Comparison of ENCODE assay signal across 26 cellular contexts in the genomic region with DNA sequence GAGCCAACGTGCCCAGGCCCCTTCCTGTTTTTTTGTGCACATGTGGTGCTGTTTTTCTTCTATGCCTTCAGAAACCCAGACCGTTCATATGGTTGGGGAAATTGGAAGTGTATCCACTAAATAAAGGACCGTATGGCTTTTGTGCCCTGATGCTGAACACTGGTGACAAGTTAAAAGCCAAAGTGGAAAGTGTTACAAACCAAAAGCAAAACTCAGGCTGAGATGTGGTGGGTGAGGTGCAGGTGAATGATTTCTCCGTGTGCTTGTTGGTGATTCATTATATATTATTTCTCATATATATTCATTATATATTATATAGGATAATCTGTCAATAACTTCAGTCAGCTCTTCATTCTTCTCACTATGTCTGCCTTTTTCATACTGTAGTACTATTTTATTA.
"Had no signal": no experiment of that assay in that cellular context is flagged by ENCODE, and none has a peak within 500 bp of the region (broad histone marks: within the 10 kb centered on the region; RNA-seq: fewer than 3 reads in every experiment).

No MANE protein-coding gene starts in this region.

- H3K27ac Mint-ChIP-seq: natural killer cell; nephron progenitor cell; neural progenitor cell; progenitor cell of endocrine pancreas; stimulated activated memory B cell treated with anti-CD40 and anti-IgM and Interleukin-4, amounts not matched to agents 10 μg/mL and 1 μg/mL and 100 μg/mL, for 72 hours had no signal

- H3K9me3 ChIP-seq: left ventricle myocardium inferior, mucosa of descending colon, neutrophil, ovary, right atrium auricular region, right lobe of liver, stomach, testis, thyroid gland, transverse colon, upper lobe of left lung, vagina had no signal

- DNase-seq: islet precursor cell; left ventricle myocardium inferior; midbrain; mucosa of descending colon; natural killer cell; nephron progenitor cell; ovary; right lobe of liver; stimulated activated CD4-positive, alpha-beta T cell treated with anti-CD3 and anti-CD28 coated beads, Interleukin-1b, Interleukin-23, amount 100 ng/mL, for 48 hours; stimulated activated CD4-positive, alpha-beta T cell treated with anti-CD3 and anti-CD28 coated beads, Interleukin-2, amount 100 ng/mL, for 48 hours; stimulated activated CD4-positive, alpha-beta T cell treated with anti-CD3 and anti-CD28 coated beads, Interleukin-4, amount 100 ng/mL, for 4 hours; stimulated activated CD8-positive, alpha-beta memory T cell treated with anti-CD3 and anti-CD28 coated beads, Interleukin-4, amount 100 ng/mL, for 48 hours; stimulated activated naive CD8-positive, alpha-beta T cell treated with anti-CD3 and anti-CD28 coated beads, Interleukin-15, Interleukin-2, amounts not matched to agents 100 U/mL and 50 U/mL, for 24 hours; stomach; testis; thyroid gland; transverse colon; upper lobe of left lung had no signal

- ATAC-seq: mucosa of descending colon; natural killer cell; right lobe of liver; stimulated activated memory B cell treated with anti-CD40 and anti-IgM and Interleukin-4, amounts not matched to agents 10 μg/mL and 1 μg/mL and 100 μg/mL, for 72 hours; stimulated activated naive CD8-positive, alpha-beta T cell treated with anti-CD3 and anti-CD28 coated beads, Interleukin-15, Interleukin-2, amounts not matched to agents 100 U/mL and 50 U/mL, for 24 hours had no signal

- H3K27ac ChIP-seq: left ventricle myocardium inferior, neural progenitor cell, neutrophil, ovary, right atrium auricular region, right lobe of liver, stomach, testis, thyroid gland, transverse colon, upper lobe of left lung, vagina had no signal

- H3K9me3 Mint-ChIP-seq: natural killer cell; neural progenitor cell; stimulated activated memory B cell treated with anti-CD40 and anti-IgM and Interleukin-4, amounts not matched to agents 10 μg/mL and 1 μg/mL and 100 μg/mL, for 72 hours had no signal

- H3K4me3 Mint-ChIP-seq: natural killer cell; nephron progenitor cell; neural progenitor cell; stimulated activated memory B cell treated with anti-CD40 and anti-IgM and Interleukin-4, amounts not matched to agents 10 μg/mL and 1 μg/mL and 100 μg/mL, for 72 hours had no signal

- H3K36me3 Mint-ChIP-seq: natural killer cell had no signal

- H3K36me3 ChIP-seq: neural progenitor cell, neutrophil, ovary, right lobe of liver, thyroid gland, transverse colon, vagina had no signal

- H3K4me3 ChIP-seq: left ventricle myocardium inferior, lung, mucosa of descending colon, neural progenitor cell, ovary, right atrium auricular region, right lobe of liver, smooth muscle cell, stomach, testis, thyroid gland, transverse colon, upper lobe of left lung, vagina had no signal

- H3K27me3 ChIP-seq: ovary, right atrium auricular region, right lobe of liver, testis, thyroid gland, vagina had no signal

- H3K4me1 ChIP-seq: neural progenitor cell, testis had no signal
